Comparison of ENCODE assay signal across 17 cellular contexts in genomic region chr13:111659842-111660241, GRCh38.
"Had no signal": no experiment of that assay in that cellular context is flagged by ENCODE, and none has a peak within 500 bp of the region (broad histone marks: within the 10 kb centered on the region; RNA-seq: fewer than 3 reads in every experiment).

No MANE protein-coding gene starts in this region.

- H3K27me3 ChIP-seq: adrenal gland, dorsolateral prefrontal cortex, transverse colon, vagina had no signal

- H3K36me3 ChIP-seq: adrenal gland, cardiac muscle cell, transverse colon, vagina had no signal

- H3K9me3 ChIP-seq: adrenal gland, transverse colon, vagina had no signal

- H3K27ac ChIP-seq: adrenal gland, cardiac muscle cell, epithelial cell of prostate, hepatocyte, transverse colon, vagina had no signal

- ATAC-seq: activated CD4-positive, alpha-beta T cell treated with anti-CD3 and anti-CD28 coated beads for 36 hours; activated naive CD4-positive, alpha-beta T cell treated with anti-CD3 and anti-CD28 coated beads, Interleukin-2, amount 50 U/mL, for 72 hours; left colon; WTC11 had no signal

- H3K4me3 ChIP-seq: adrenal gland, cardiac muscle cell, dorsolateral prefrontal cortex, hepatocyte, transverse colon, vagina had no signal

- DNase-seq: activated CD4-positive, alpha-beta T cell treated with anti-CD3 and anti-CD28 coated beads for 36 hours; activated CD4-positive, alpha-beta T cell treated with anti-CD3 and anti-CD28 coated beads, Interleukin-2, amount 50 U/mL, for 48 hours; activated gamma-delta T cell treated with Interleukin-2 at 50 U/mL for 16 hours; activated T-cell treated with anti-CD3 and anti-CD28 coated beads for 4 hours; adrenal gland; foreskin fibroblast; left colon; midbrain; occipital lobe; transverse colon had no signal
